ENCODE assay signal across 4 cellular contexts in genomic region chr9:5494765-5495164, GRCh38. TPM values are rescaled to one million over a fixed set of nuclear protein-coding genes. Genes with fewer than 3 reads are reported as not detected.
"Had no signal": no experiment of that assay in that cellular context is flagged by ENCODE, and none has a peak within 500 bp of the region (broad histone marks: within the 10 kb centered on the region; RNA-seq: fewer than 3 reads in every experiment).

No MANE protein-coding gene starts in this region.

RNA-seq across cellular contexts. Expression of gene PDCD1LG2, which starts 15.6 kb away (rescaled TPM):
- total RNA-seq: endodermal cell, hepatocyte, mononuclear cell had no signal
- polyA plus RNA-seq: hepatocyte; naive thymus-derived CD4-positive, alpha-beta T cell had no signal

RNA-seq across cellular contexts. Expression of gene CD274, which starts 44.4 kb away (rescaled TPM):
- polyA plus RNA-seq: hepatocyte had no signal
